ENCODE assay signal across 8 cellular contexts in the genomic region with DNA sequence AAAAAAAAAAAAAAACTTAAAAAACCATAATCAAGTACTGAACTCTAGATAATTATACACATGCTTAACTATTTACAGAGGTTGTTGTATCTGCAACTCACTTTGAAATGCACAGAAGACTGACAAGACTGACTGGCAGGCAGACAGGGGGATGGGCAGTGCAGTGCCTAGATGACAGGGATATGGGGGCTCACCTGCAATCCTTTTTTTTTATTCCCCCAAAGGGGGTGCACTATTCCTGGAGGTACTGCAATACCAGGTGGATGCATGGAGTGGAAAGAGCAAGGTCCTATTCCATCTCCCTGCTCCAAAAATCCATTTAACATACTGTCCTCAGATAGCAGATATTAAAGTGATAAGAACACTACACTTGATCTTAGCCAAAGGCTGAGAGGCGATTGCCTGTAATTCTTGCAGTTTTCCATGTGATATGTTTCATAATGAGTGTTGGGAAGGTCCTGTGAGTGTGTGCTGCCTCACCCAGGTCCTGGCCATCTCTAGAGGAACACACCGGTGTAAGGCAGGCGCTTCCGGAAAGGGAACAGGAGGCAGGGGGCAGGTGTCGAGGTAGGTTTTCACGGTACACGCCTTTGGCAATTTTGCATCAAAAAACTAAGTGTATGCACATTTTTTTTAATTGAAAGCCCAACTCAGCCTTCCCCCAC. TPM values are rescaled to one million over a fixed set of nuclear protein-coding genes. Genes with fewer than 3 reads are reported as not detected.
DNase-seq lines count a peak whose midpoint lies in the region; TF ChIP-seq lines count a peak whose summit lies in the region.

No MANE protein-coding gene starts in this region.

- peak overlapping the region; percentile 68 for H3K9ac ChIP-seq in NT2/D1 (ENCODE audit: insufficient read length, low read depth)

- DNase-seq in EH (ENCODE audit: low read depth) (peak; percentile 27), NT2/D1 (ENCODE audit: low read depth, low spot score) (no peak), fibroblast of gingiva (ENCODE audit: low read depth) (peak; percentile 27), ovary (no peak), mesenteric fat pad (ENCODE audit: low spot score) (no peak), NOMO-1 treated with DMSO at 0.1 percent for 48 hours (lab: John Stamatoyannopoulos, UW; ENCODE audit: unreplicated experiment) (no peak), 8988T (no peak)
- DNase-seq in effector memory CD4-positive, alpha-beta T cell: no peak

- H3K27me3 ChIP-seq in NT2/D1 (ENCODE audit: insufficient read depth, insufficient read length) (peaks cover 13% of the 10 kb centered on the region), ovary (no peaks in the 10 kb centered on the region)
- H3K27me3 ChIP-seq in effector memory CD4-positive, alpha-beta T cell (replicated peaks; ENCODE audit: control insufficient read depth, insufficient read depth, low read length, poor library complexity, severe bottlenecking): peaks cover 5% of the 10 kb centered on the region

- H3K4me3 ChIP-seq in NT2/D1 (ENCODE audit: insufficient read length, low read depth) (no peak overlapping the region), ovary (peak overlapping the region; percentile 17)
- H3K4me3 ChIP-seq in effector memory CD4-positive, alpha-beta T cell (ENCODE audit: insufficient read depth, low read depth, low read length, poor library complexity, severe bottlenecking): no peak overlapping the region

- H3K36me3 ChIP-seq in NT2/D1 (ENCODE audit: insufficient read depth, insufficient read length, low read length) (peaks cover 60% of the 10 kb centered on the region), ovary (no peaks in the 10 kb centered on the region)
- peaks cover 36% of the 10 kb centered on the region for H3K36me3 ChIP-seq in effector memory CD4-positive, alpha-beta T cell (ENCODE audit: control insufficient read depth, insufficient read depth, low read length)

- no peak overlapping the region for H3K27ac ChIP-seq in ovary
- no peak overlapping the region for H3K27ac ChIP-seq in effector memory CD4-positive, alpha-beta T cell (ENCODE audit: insufficient read depth, low read length, poor library complexity, severe bottlenecking)

- no peak for TF ChIP-seq EP300 in ovary (IDR thresholded peaks at IDR 0.05)

- TF ChIP-seq POLR2A in ovary (IDR thresholded peaks at IDR 0.05): no peak

- H3K4me1 ChIP-seq in NT2/D1 (ENCODE audit: insufficient read depth, insufficient read length) (peaks cover 18% of the 10 kb centered on the region), ovary (ENCODE audit: insufficient read depth) (peaks cover 6% of the 10 kb centered on the region)
- peaks cover 12% of the 10 kb centered on the region for H3K4me1 ChIP-seq in effector memory CD4-positive, alpha-beta T cell (ENCODE audit: control insufficient read depth, insufficient read depth, low read length, poor library complexity, severe bottlenecking)

- H3K9me3 ChIP-seq in NT2/D1 (ENCODE audit: insufficient read depth, low read length) (no peaks in the 10 kb centered on the region), ovary (no peaks in the 10 kb centered on the region)
- H3K9me3 ChIP-seq in effector memory CD4-positive, alpha-beta T cell (ENCODE audit: control insufficient read depth, low read length): no peaks in the 10 kb centered on the region

- TF ChIP-seq CTCF in ovary (IDR thresholded peaks at IDR 0.05): no peak

- WGBS in ovary, 3 donors: 10 to 19% (median 16%) methylated on average over 7 of the region's 7 CpGs

- intact Hi-C loops in ovary (cut with DNase I): loop anchor here (1.0 to 10.0 kb wide), 6 partner anchors 24 to 532 kb away; partner anchors contain the start of gene GATA2 (in 2 of the 4)

RNA-seq across cellular contexts. Expression of gene SEC61A1, which starts 22.7 kb away (rescaled TPM):
- total RNA-seq in ovary (100 to 1,000 TPM in 6 of 7 donors, 10 to 100 TPM in 1; 52.3 to 165 (median 121) TPM), mesenteric fat pad (226 TPM)
- polyA plus RNA-seq in ovary: 100 to 1,000 TPM in 1 of 2 donors, 10 to 100 TPM in 1; 72.0 to 217 TPM

RNA-seq across cellular contexts. Expression of gene RUVBL1, which starts 48.6 kb away (rescaled TPM):
- 10 to 100 TPM; 15.6 to 34.6 (median 25.1) TPM for total RNA-seq in ovary
- polyA plus RNA-seq in ovary: 10 to 100 TPM; 16.3 to 37.9 TPM
- 28.7 TPM for total RNA-seq in mesenteric fat pad

Comparison
In these comparisons a context has a peak if more than half of its experiments do, and no peak if none do; other contexts are left out.
1. DNase-seq: peak in EH (single experiment) and fibroblast of gingiva (single experiment); none in NT2/D1 (single experiment), ovary (0 of 5), mesenteric fat pad (single experiment), effector memory CD4-positive, alpha-beta T cell (0 of 3), NOMO-1 treated with DMSO at 0.1 percent for 48 hours (single experiment) and 8988T (single experiment).